In genomic region chr7:17706734-17707133, GRCh38 we compare ENCODE assay signal across 8 cellular contexts.
DNase-seq lines count a peak whose midpoint lies in the region; ATAC-seq lines count a peak whose summit lies in the region.

No MANE protein-coding gene starts in this region.

- peaks cover 6% of the 10 kb centered on the region for H3K27me3 Mint-ChIP-seq in activated T-cell treated with anti-CD3 and anti-CD28 coated beads, Interleukin-2, amount 50 U/mL, for 72 hours (ENCODE audit: low read depth)

- H3K4me3 Mint-ChIP-seq in activated T-cell treated with anti-CD3 and anti-CD28 coated beads, Interleukin-2, amount 50 U/mL, for 72 hours, result no peak overlapping the region

- no peaks in the 10 kb centered on the region for H3K36me3 Mint-ChIP-seq in activated T-cell treated with anti-CD3 and anti-CD28 coated beads, Interleukin-2, amount 50 U/mL, for 72 hours (ENCODE audit: insufficient read depth in 2 of 2)

- DNase-seq in COR-L47 (lab: John Stamatoyannopoulos, UW) (peak; percentile 57), NCI-H510A treated with DMSO at 0.1 percent for 48 hours (lab: John Stamatoyannopoulos, UW) (peak; percentile 66), globus pallidus (ENCODE audit: low spot score) (peak; percentile 50), posterior cingulate gyrus (peak in 6 of 10 donors; percentile 16 to 85 (median 49))
- peak; percentile 29 to 42 for DNase-seq in activated T-cell treated with anti-CD3 and anti-CD28 coated beads, Interleukin-2, amount 50 U/mL, for 72 hours

- no peak overlapping the region for H3K27ac Mint-ChIP-seq in activated T-cell treated with anti-CD3 and anti-CD28 coated beads, Interleukin-2, amount 50 U/mL, for 72 hours

- no peaks in the 10 kb centered on the region for H3K4me1 Mint-ChIP-seq in activated T-cell treated with anti-CD3 and anti-CD28 coated beads, Interleukin-2, amount 50 U/mL, for 72 hours (ENCODE audit: low read depth)

- intact Hi-C loops in posterior cingulate gyrus (cut with DNase I), result no loop called here

- H3K9me3 Mint-ChIP-seq in activated T-cell treated with anti-CD3 and anti-CD28 coated beads, Interleukin-2, amount 50 U/mL, for 72 hours, result no peaks in the 10 kb centered on the region

- ATAC-seq in GM18907 (IDR thresholded peaks at IDR 0.05; ENCODE audit: unreplicated experiment), result peak; percentile 75
- ATAC-seq in HG03342 (IDR thresholded peaks at IDR 0.05; ENCODE audit: unreplicated experiment), result peak; percentile 85
- ATAC-seq in activated T-cell treated with anti-CD3 and anti-CD28 coated beads, Interleukin-2, amount 50 U/mL, for 72 hours (replicated peaks in 1 of 2), result peak; percentile 53 to 64
- ATAC-seq in HG02840 (IDR thresholded peaks at IDR 0.05; ENCODE audit: low FRiP score, unreplicated experiment), result no peak
